26 cellular contexts compared by ENCODE assay signal in genomic region chr3:13532085-13532484, GRCh38. TPM values are rescaled to one million over a fixed set of nuclear protein-coding genes. Genes with fewer than 3 reads are reported as not detected.
DNase-seq lines count a peak whose midpoint lies in the region; ATAC-seq, FAIRE-seq and TF ChIP-seq lines count a peak whose summit lies in the region.
"Had no signal": no experiment of that assay in that cellular context is flagged by ENCODE, and none has a peak within 500 bp of the region (broad histone marks: within the 10 kb centered on the region; RNA-seq: fewer than 3 reads in every experiment).

No MANE protein-coding gene starts in this region.

- in situ Hi-C loops in gastrocnemius medialis (cut with MboI; ENCODE audit: low sequenced_read_pairs in 4 of 4), result no loop called here

- H3K27me3 ChIP-seq in left lung (peaks cover 0 to 7% of the 10 kb centered on the region in 2 donors), gastrocnemius medialis (no peaks in the 10 kb centered on the region)
- H3K27me3 ChIP-seq: body of pancreas had no signal

- DNase-seq in EH (ENCODE audit: low read depth) (peak; percentile 57), fibroblast of the aortic adventitia (ENCODE audit: low read depth) (peak; percentile 74), left lung (peak in 1 of 2 donors; percentile 74), gastrocnemius medialis (peak in 1 of 2 donors; percentile 61), NCI-H774 (lab: John Stamatoyannopoulos, UW) (no peak), frontal cortex (ENCODE audit: low spot score in 2 of 2) (no peak)
- DNase-seq: activated CD4-positive, alpha-beta T cell treated with anti-CD3 and anti-CD28 coated beads, Interleukin-2, amount 50 U/mL, for 4 hours; activated CD4-positive, CD25-positive, alpha-beta regulatory T cell; activated naive CD4-positive, alpha-beta T cell; activated T-cell treated with anti-CD3 and anti-CD28 coated beads, Interleukin-2, amount 50 U/mL, for 72 hours; body of pancreas; CD8-positive, alpha-beta T cell; foreskin fibroblast; natural killer cell; NCI-H1417 treated with DMSO at 0.1 percent for 48 hours; NCI-H2081; NCI-H226; stimulated activated naive B cell treated with anti-CD40 and anti-IgM and Interleukin-4, amounts not matched to agents 10 μg/mL and 1 μg/mL and 100 μg/mL, for 72 hours; T-cell had no signal

- TF ChIP-seq CTCF in fibroblast of the aortic adventitia (IDR thresholded peaks at IDR 0.05; ENCODE audit: insufficient read depth, low read length), result peak; percentile 18
- TF ChIP-seq CTCF in left lung (IDR thresholded peaks at IDR 0.05), result no peak
- no peak for TF ChIP-seq CTCF in gastrocnemius medialis (IDR thresholded peaks at IDR 0.05 in 4 of 5, conservative IDR thresholded peaks at IDR 0.05 in 1 of 5)

- no peak for TF ChIP-seq POLR2A in gastrocnemius medialis (IDR thresholded peaks at IDR 0.05)

- ATAC-seq in left lung (peak; percentile 18), gastrocnemius medialis (peak; percentile 12 to 66), HG02623 (IDR thresholded peaks at IDR 0.05; ENCODE audit: unreplicated experiment) (no peak), HG02763 (IDR thresholded peaks at IDR 0.05; ENCODE audit: unreplicated experiment) (no peak)
- ATAC-seq: activated T-cell treated with anti-CD3 and anti-CD28 coated beads, Interleukin-2, amount 50 U/mL, for 72 hours; body of pancreas; CD8-positive, alpha-beta T cell; left lobe of liver; natural killer cell; stimulated activated naive B cell treated with anti-CD40 and anti-IgM and Interleukin-4, amounts not matched to agents 10 μg/mL and 1 μg/mL and 100 μg/mL, for 72 hours; T-cell had no signal

- no peak overlapping the region for H3K27ac ChIP-seq in left lung
- H3K27ac ChIP-seq in gastrocnemius medialis, result peak overlapping the region; percentile 39 to 57 (median 50)
- H3K27ac ChIP-seq: body of pancreas, KMS-11 had no signal

- H3K36me3 ChIP-seq in left lung (no peaks in the 10 kb centered on the region), gastrocnemius medialis (no peaks in the 10 kb centered on the region)

- H3K4me1 ChIP-seq in left lung (peaks cover 0 to 2% of the 10 kb centered on the region in 2 donors), gastrocnemius medialis (peaks cover 0 to 5% of the 10 kb centered on the region in 2 donors)
- H3K4me1 ChIP-seq: body of pancreas had no signal

- no peak for FAIRE-seq in frontal cortex (lab: Jason Lieb, UNC)
- FAIRE-seq: A204.1, G401.6, H54 had no signal

- H3K9me3 ChIP-seq in left lung (no peaks in the 10 kb centered on the region), gastrocnemius medialis (no peaks in the 10 kb centered on the region)
- H3K9me3 ChIP-seq: body of pancreas had no signal

- intact Hi-C loops in left lung (cut with DNase I) (no loop called here), gastrocnemius medialis (cut with DNase I; ENCODE audit: low total_unique reads) (no loop called here)

- H3K4me3 ChIP-seq in fibroblast of the aortic adventitia (ENCODE audit: low read depth, low read length) (no peak overlapping the region), left lung (no peak overlapping the region), gastrocnemius medialis (no peak overlapping the region)
- H3K4me3 ChIP-seq: body of pancreas had no signal

RNA-seq across cellular contexts. Expression of gene FBLN2, which starts 16.8 kb away (rescaled TPM):
- total RNA-seq in fibroblast of the aortic adventitia (ENCODE audit: low replicate concordance), result 452 and 600 TPM in 2 replicates
- 10 to 100 TPM; 69.8 to 96.6 TPM for total RNA-seq in left lung
- total RNA-seq in gastrocnemius medialis, result 10 to 100 TPM; 28.9 to 45.7 (median 34.0) TPM
- total RNA-seq in frontal cortex, result 5.3 TPM

RNA-seq across cellular contexts. Expression of gene HDAC11, which starts 52.0 kb away (rescaled TPM):
- total RNA-seq in fibroblast of the aortic adventitia (ENCODE audit: low replicate concordance), result 3.9 and 5.2 TPM in 2 replicates
- 10 to 100 TPM; 14.0 to 22.0 TPM for total RNA-seq in left lung
- 10 to 100 TPM; 13.0 to 40.4 (median 15.8) TPM for total RNA-seq in gastrocnemius medialis
- total RNA-seq in frontal cortex, result 10.2 TPM

Comparison
In these comparisons a context has a peak if more than half of its experiments do, and no peak if none do; other contexts are left out.
1. DNase-seq: peak in EH (single experiment) and fibroblast of the aortic adventitia (single experiment); none in NCI-H774 (single experiment) and frontal cortex (0 of 2).
2. ATAC-seq: peak in left lung (single experiment) and gastrocnemius medialis (2 of 2); none in HG02623 (single experiment) and HG02763 (single experiment).
3. H3K27ac ChIP-seq: peak in gastrocnemius medialis (4 of 4); none in left lung (0 of 2).